In genomic region chr7:18400726-18401125, GRCh38 we compare ENCODE assay signal across 32 cellular contexts.
"Had no signal": no experiment of that assay in that cellular context is flagged by ENCODE, and none has a peak within 500 bp of the region (broad histone marks: within the 10 kb centered on the region; RNA-seq: fewer than 3 reads in every experiment).

No MANE protein-coding gene starts in this region.

- H3K36me3 Mint-ChIP-seq: stimulated activated effector memory CD8-positive, alpha-beta T cell treated with anti-CD3 and anti-CD28 coated beads, Interleukin-12 subunit alpha, Interleukin-12 subunit beta, amount 100 ng/mL, for 72 hours; type B pancreatic cell had no signal

- H3K9me3 ChIP-seq: breast epithelium, esophagus muscularis mucosa, gastroesophageal sphincter, neutrophil, pancreas, prostate gland, uterus had no signal

- H2AFZ ChIP-seq: hepatocyte had no signal

- H3K4me3 Mint-ChIP-seq: activated CD4-positive, alpha-beta T cell treated with anti-CD3 and anti-CD28 coated beads, Interleukin-2, amount 10 ng/mL, durations not matched to agents 7 days and 5 days; activated CD8-positive, alpha-beta T cell treated with anti-CD3 and anti-CD28 coated beads for 36 hours; activated T-cell treated with anti-CD3 and anti-CD28 coated beads, Interleukin-2, amount 50 U/mL, for 4 hours; activated T-helper 17 cell treated with anti-CD3 and anti-CD28 coated beads, Interleukin-2, amount 50 U/mL, for 72 hours; nephron; stimulated activated effector memory CD8-positive, alpha-beta T cell treated with anti-CD3 and anti-CD28 coated beads, Interleukin-12 subunit alpha, Interleukin-12 subunit beta, amount 100 ng/mL, for 72 hours; stimulated activated naive CD8-positive, alpha-beta T cell treated with anti-CD3 and anti-CD28 coated beads, Interleukin-15, amount 100 ng/mL, for 72 hours; type B pancreatic cell had no signal

- H3K4me3 ChIP-seq: breast epithelium, esophagus muscularis mucosa, gastroesophageal sphincter, hepatocyte, pancreas, prostate gland, skin epidermis, uterus had no signal

- H3K9me3 Mint-ChIP-seq: activated CD4-positive, alpha-beta T cell treated with anti-CD3 and anti-CD28 coated beads, Interleukin-2, amount 10 ng/mL, durations not matched to agents 7 days and 5 days; activated CD8-positive, alpha-beta T cell treated with anti-CD3 and anti-CD28 coated beads for 36 hours; activated T-cell treated with anti-CD3 and anti-CD28 coated beads, Interleukin-2, amount 50 U/mL, for 4 hours; activated T-helper 17 cell treated with anti-CD3 and anti-CD28 coated beads, Interleukin-2, amount 50 U/mL, for 72 hours; nephron; stimulated activated effector memory CD8-positive, alpha-beta T cell treated with anti-CD3 and anti-CD28 coated beads, Interleukin-12 subunit alpha, Interleukin-12 subunit beta, amount 100 ng/mL, for 72 hours; stimulated activated naive CD8-positive, alpha-beta T cell treated with anti-CD3 and anti-CD28 coated beads, Interleukin-15, amount 100 ng/mL, for 72 hours; type B pancreatic cell had no signal

- H3K4me1 Mint-ChIP-seq: activated CD4-positive, alpha-beta T cell treated with anti-CD3 and anti-CD28 coated beads, Interleukin-2, amount 10 ng/mL, durations not matched to agents 7 days and 5 days; activated T-helper 17 cell treated with anti-CD3 and anti-CD28 coated beads, Interleukin-2, amount 50 U/mL, for 72 hours; nephron; stimulated activated naive CD8-positive, alpha-beta T cell treated with anti-CD3 and anti-CD28 coated beads, Interleukin-15, amount 100 ng/mL, for 72 hours had no signal

- DNase-seq: activated CD4-positive, alpha-beta T cell treated with anti-CD3 and anti-CD28 coated beads for 1 hour; activated CD4-positive, alpha-beta T cell treated with anti-CD3 and anti-CD28 coated beads, Interleukin-2, amount 10 ng/mL, durations not matched to agents 7 days and 5 days; activated CD8-positive, alpha-beta T cell treated with anti-CD3 and anti-CD28 coated beads for 36 hours; activated gamma-delta T cell treated with Interleukin-2 at 50 U/mL for 16 hours; activated naive CD4-positive, alpha-beta T cell treated with anti-CD3 and anti-CD28 coated beads, Interleukin-2, amount 50 U/mL, for 16 hours; activated T-cell treated with anti-CD3 and anti-CD28 coated beads, Interleukin-2, amount 50 U/mL, for 4 hours; amniotic stem cell; central memory CD4-positive, alpha-beta T cell; dermis blood vessel endothelial cell; effector CD4-positive, alpha-beta T cell; left cardiac atrium; left ventricle myocardium superior; pancreas; retina; stimulated activated CD4-positive, alpha-beta T cell treated with anti-CD3 and anti-CD28 coated beads, Interleukin-4, amount 100 ng/mL, for 24 hours; stimulated activated naive CD8-positive, alpha-beta T cell treated with anti-CD3 and anti-CD28 coated beads, Interleukin-15, amount 100 ng/mL, for 72 hours; substantia nigra; T-helper 17 cell; T1000; uterus had no signal

- H3K4me2 ChIP-seq: hepatocyte had no signal

- H3K27ac Mint-ChIP-seq: activated CD4-positive, alpha-beta T cell treated with anti-CD3 and anti-CD28 coated beads, Interleukin-2, amount 10 ng/mL, durations not matched to agents 7 days and 5 days; activated CD8-positive, alpha-beta T cell treated with anti-CD3 and anti-CD28 coated beads for 36 hours; activated T-helper 17 cell treated with anti-CD3 and anti-CD28 coated beads, Interleukin-2, amount 50 U/mL, for 72 hours; nephron; stimulated activated effector memory CD8-positive, alpha-beta T cell treated with anti-CD3 and anti-CD28 coated beads, Interleukin-12 subunit alpha, Interleukin-12 subunit beta, amount 100 ng/mL, for 72 hours; stimulated activated naive CD8-positive, alpha-beta T cell treated with anti-CD3 and anti-CD28 coated beads, Interleukin-15, amount 100 ng/mL, for 72 hours; T-helper 17 cell; type B pancreatic cell had no signal

- H3K27me3 Mint-ChIP-seq: activated CD8-positive, alpha-beta T cell treated with anti-CD3 and anti-CD28 coated beads for 36 hours; stimulated activated naive CD8-positive, alpha-beta T cell treated with anti-CD3 and anti-CD28 coated beads, Interleukin-15, amount 100 ng/mL, for 72 hours; type B pancreatic cell had no signal

- H3K27me3 ChIP-seq: breast epithelium, esophagus muscularis mucosa, gastroesophageal sphincter, hepatocyte, neutrophil, pancreas, uterus had no signal

- H3K4me1 ChIP-seq: breast epithelium, esophagus muscularis mucosa, pancreas, prostate gland, uterus had no signal

- H3K27ac ChIP-seq: breast epithelium, esophagus muscularis mucosa, gastroesophageal sphincter, hepatocyte, neutrophil, pancreas, prostate gland, uterus had no signal

- H3K36me3 ChIP-seq: breast epithelium, esophagus muscularis mucosa, gastroesophageal sphincter, neutrophil, pancreas, prostate gland, uterus had no signal

- ATAC-seq: activated CD8-positive, alpha-beta T cell treated with anti-CD3 and anti-CD28 coated beads for 36 hours; activated T-cell treated with anti-CD3 and anti-CD28 coated beads, Interleukin-2, amount 50 U/mL, for 4 hours; activated T-helper 17 cell treated with anti-CD3 and anti-CD28 coated beads, Interleukin-2, amount 50 U/mL, for 72 hours; gastroesophageal sphincter; left cardiac atrium; left ventricle myocardium superior; pancreas; sciatic nerve; stimulated activated naive CD8-positive, alpha-beta T cell treated with anti-CD3 and anti-CD28 coated beads, Interleukin-15, amount 100 ng/mL, for 72 hours; T-helper 17 cell had no signal
